In genomic region chr6:10837997-10838793, GRCh38 we compare ENCODE assay signal across 8 cellular contexts. TPM values are rescaled to one million over a fixed set of nuclear protein-coding genes. Genes with fewer than 3 reads are reported as not detected.
A peak's percentile ranks its signal among the peaks of the same experiment; 100 is the strongest.
DNase-seq lines count a peak whose midpoint lies in the region; ATAC-seq and TF ChIP-seq lines count a peak whose summit lies in the region.

TSS of gene MAK (minus strand) at chr6:10838539. CDS start at chr6:10830648, 7,891 bp downstream.

- no peaks in the 10 kb centered on the region for H3K79me2 ChIP-seq in osteoblast (ENCODE audit: insufficient read depth, low read length)

- peak within 1 kb of the TSS; percentile 92 for H3K4me3 Mint-ChIP-seq in glutamatergic neuron (ENCODE audit: unreplicated experiment)

- peaks cover 37% of the 10 kb centered on the region for H3K27me3 ChIP-seq in osteoblast (ENCODE audit: insufficient read depth, low read length)
- no peaks in the 10 kb centered on the region for H3K27me3 ChIP-seq in thoracic aorta (replicated peaks; ENCODE audit: insufficient read depth)

- H2AFZ ChIP-seq in osteoblast (ENCODE audit: low read length): peak within 1 kb of the TSS; percentile 70

- H3K27ac ChIP-seq in osteoblast (ENCODE audit: low read depth, low read length) (no peak within 1 kb of the TSS), thoracic aorta (no peak within 1 kb of the TSS)

- CTCF ChIA-PET in HEK293T (lab: Yijun Ruan, JAX): interaction anchor here (1.1 to 1.5 kb wide), 3 partner anchors 9 to 49 kb away, joined by 3 read pairs; partner anchors contain the start of gene SYCP2L

- H3K4me1 Mint-ChIP-seq in glutamatergic neuron (ENCODE audit: low read depth, unreplicated experiment): peaks cover 4% of the 10 kb centered on the region

- peak within 1 kb of the TSS; percentile 91 for H3K4me2 ChIP-seq in osteoblast (ENCODE audit: insufficient read depth, low read length)

- peak; percentile 78 for ATAC-seq in thoracic aorta (ENCODE audit: insufficient number of reproducible peaks, low FRiP score, low read depth)

- no peak within 1 kb of the TSS for H3K27ac Mint-ChIP-seq in glutamatergic neuron (ENCODE audit: unreplicated experiment)

- DNase-seq in GM03348 (ENCODE audit: low spot score) (peak; percentile 96), HEK293T (ENCODE audit: extremely low spot score) (peak; percentile 97), MV-4-11 (lab: John Stamatoyannopoulos, UW) (peak; percentile 75), SK-N-DZ (ENCODE audit: low spot score) (peak; percentile 86), glutamatergic neuron (peak; percentile 86), osteoblast (ENCODE audit: insufficient read length, low spot score, missing footprints) (peak; percentile 96), thoracic aorta (ENCODE audit: low spot score) (peak; percentile 49)
- peak; percentile 83 for DNase-seq in activated naive CD4-positive, alpha-beta T cell treated with anti-CD3 and anti-CD28 coated beads, Interleukin-2, amount 50 U/mL, for 16 hours

- H3K4me3 ChIP-seq in osteoblast (ENCODE audit: insufficient read depth, low read length) (peak within 1 kb of the TSS; percentile 76), thoracic aorta (peak within 1 kb of the TSS; percentile 78)

- POLR2A ChIA-PET in HEK293T (lab: Yijun Ruan, JAX): interaction anchor here (0.8 to 2.8 kb wide), 3 partner anchors 9 to 49 kb away, joined by 3 to 18 read pairs (median 6); partner anchors contain the start of gene SYCP2L

- peaks cover 9% of the 10 kb centered on the region for H3K4me1 ChIP-seq in osteoblast (ENCODE audit: insufficient read depth, low read length)
- H3K4me1 ChIP-seq in thoracic aorta (ENCODE audit: control insufficient read depth in 1 of 2, low read depth in 2 of 2): peaks cover 0 to 21% of the 10 kb centered on the region in 2 donors

- H3K27me3 Mint-ChIP-seq in glutamatergic neuron (ENCODE audit: unreplicated experiment): no peaks in the 10 kb centered on the region

- H3K36me3 Mint-ChIP-seq in glutamatergic neuron (ENCODE audit: unreplicated experiment): peaks cover 4% of the 10 kb centered on the region

- no peaks in the 10 kb centered on the region for H4K20me1 ChIP-seq in osteoblast (ENCODE audit: insufficient read depth, low read length)

- no peak for TF ChIP-seq CTCF in glutamatergic neuron (IDR thresholded peaks at IDR 0.05; ENCODE audit: partially characterized antibody, unreplicated experiment)
- TF ChIP-seq CTCF in osteoblast (IDR thresholded peaks at IDR 0.05; ENCODE audit: extremely low read depth, low read depth, low read length): no peak
- no peak for TF ChIP-seq CTCF in thoracic aorta (IDR thresholded peaks at IDR 0.05)

- H3K9me3 Mint-ChIP-seq in glutamatergic neuron (ENCODE audit: unreplicated experiment): no peaks in the 10 kb centered on the region

- H3K9me3 ChIP-seq in osteoblast (ENCODE audit: low read depth, low read length): no peaks in the 10 kb centered on the region
- H3K9me3 ChIP-seq in thoracic aorta: no peaks in the 10 kb centered on the region

- H3K36me3 ChIP-seq in osteoblast (ENCODE audit: insufficient read depth, low read length): no peaks in the 10 kb centered on the region
- no peaks in the 10 kb centered on the region for H3K36me3 ChIP-seq in thoracic aorta

TF ChIP-seq in HEK293T, 16 proteins besides CTCF, POLR2A, EP300 and RAD21:
- peak; percentile 28 for TF ChIP-seq L3MBTL2 (conservative IDR thresholded peaks at IDR 0.05)
- no peak for TF ChIP-seq ELF4 (IDR thresholded peaks at IDR 0.05)
- TF ChIP-seq FOXA1 (IDR thresholded peaks at IDR 0.05): no peak

RNA-seq across cellular contexts. Expression of gene MAK, which starts in this region (rescaled TPM):
- polyA plus RNA-seq in SK-N-DZ (2014; cell fraction: cytosol; rRNA removed): 0.22 TPM in 1 of 2 replicates, not detected in the other
- polyA plus RNA-seq in SK-N-DZ (2014; cell fraction: nucleus; rRNA removed): 0.08 and 0.29 TPM in 2 replicates
- total RNA-seq in glutamatergic neuron (ENCODE audit: unreplicated experiment) (not detected), osteoblast (under 0.01 TPM in 1 of 2 replicates, not detected in the other), thoracic aorta (under 1 TPM in 1 of 2 donors, not detected in 1; 0.63 TPM)

Comparison
In these comparisons a context has a peak if more than half of its experiments do, and no peak if none do; other contexts are left out.
1. Peak in DNase-seq in glutamatergic neuron; RNA of the gene not detected or under 1 TPM.
2. Peak in DNase-seq, H3K4me3 ChIP-seq and H3K4me2 ChIP-seq in osteoblast; RNA of the gene not detected or under 1 TPM.
3. Peak in DNase-seq, ATAC-seq and H3K4me3 ChIP-seq in thoracic aorta; RNA of the gene not detected or under 1 TPM.